Comparison of ENCODE assay signal across 1 cellular context in genomic region chr1:181062800-181063428, GRCh38.
TF ChIP-seq lines count a peak whose summit lies in the region.

No MANE protein-coding gene starts in this region.

TF ChIP-seq in GM12878, 131 proteins besides CTCF, POLR2A, EP300 and RAD21 (continued from another document):
- TF ChIP-seq USF1 (IDR thresholded peaks at IDR 0.05; ENCODE audit: borderline replicate concordance, extremely low read length, insufficient read depth, low read depth, low read length) (no peak), CUX1 (IDR thresholded peaks at IDR 0.05; ENCODE audit: insufficient replicate concordance, low read depth, low read length) (no peak), ZNF622 (IDR thresholded peaks at IDR 0.05) (no peak), MTA3 (IDR thresholded peaks at IDR 0.05; ENCODE audit: borderline replicate concordance, low read length) (peak; percentile 38; the same call in 1 of the 2 replicates), BMI1 (IDR thresholded peaks at IDR 0.05; ENCODE audit: borderline replicate concordance) (no peak; the same call in 1 of the 2 replicates)
